In the genomic region with DNA sequence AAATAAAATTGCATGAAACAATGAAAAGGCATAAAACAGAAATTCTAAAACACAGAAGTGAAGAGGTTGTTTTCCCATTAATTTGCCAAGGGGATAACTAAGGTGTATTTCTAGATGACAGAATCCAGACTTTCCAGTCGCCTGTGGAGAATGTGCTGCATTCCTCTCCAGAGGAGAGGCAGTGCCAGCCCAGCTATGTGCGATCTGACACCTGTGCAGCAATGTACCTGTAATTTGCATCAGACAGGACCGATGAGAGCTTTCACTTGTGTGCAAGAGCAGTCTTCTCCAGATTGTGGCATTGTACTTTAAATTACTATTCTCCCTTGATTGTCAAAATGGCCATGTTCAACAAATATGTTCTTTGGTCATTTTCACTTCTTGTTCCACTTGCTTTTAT, we compare ENCODE assay signal across 24 cellular contexts. TPM values are rescaled to one million over a fixed set of nuclear protein-coding genes. Genes with fewer than 3 reads are reported as not detected.
DNase-seq lines count a peak whose midpoint lies in the region; ATAC-seq, FAIRE-seq and TF ChIP-seq lines count a peak whose summit lies in the region.
"Had no signal": no experiment of that assay in that cellular context is flagged by ENCODE, and none has a peak within 500 bp of the region (broad histone marks: within the 10 kb centered on the region; RNA-seq: fewer than 3 reads in every experiment).

No MANE protein-coding gene starts in this region.

- H3K36me3 ChIP-seq in Caco-2 (ENCODE audit: control insufficient read depth, insufficient read depth, low read length): no peaks in the 10 kb centered on the region
- H3K36me3 ChIP-seq in left lung: no peaks in the 10 kb centered on the region
- H3K36me3 ChIP-seq: SJCRH30 had no signal

- no peak overlapping the region for H3K27ac Mint-ChIP-seq in Caco-2 (ENCODE audit: unreplicated experiment)
- H3K27ac Mint-ChIP-seq: CD8-positive, alpha-beta memory T cell had no signal

- POLR2A ChIA-PET in Caco-2 (lab: Charles Lee): no interaction called here

- no peak overlapping the region for H3K4me3 Mint-ChIP-seq in Caco-2 (ENCODE audit: unreplicated experiment)
- H3K4me3 Mint-ChIP-seq: CD8-positive, alpha-beta memory T cell had no signal

- TF ChIP-seq POLR2A in GM12892 (IDR thresholded peaks at IDR 0.05; ENCODE audit: low read depth, low read length): no peak

- CTCF ChIA-PET in Caco-2 (lab: Charles Lee): interaction anchor here (0.7 kb wide), 1 partner anchor 916 kb away, joined by 3 read pairs; no protein-coding TSS in a partner anchor

- no peaks in the 10 kb centered on the region for H3K36me3 Mint-ChIP-seq in Caco-2 (ENCODE audit: insufficient read depth, unreplicated experiment)
- H3K36me3 Mint-ChIP-seq: CD8-positive, alpha-beta memory T cell had no signal

- no TSS peak for BruUV-seq in Caco-2 (replicated peaks; lab: Mats Ljungman, UMichigan)

- no peaks in the 10 kb centered on the region for H3K9me3 Mint-ChIP-seq in Caco-2 (ENCODE audit: unreplicated experiment)

- DNase-seq in Caco-2 (peak; percentile 6 to 38), NCI-H526 treated with DMSO at 0.1 percent for 48 hours (lab: John Stamatoyannopoulos, UW) (peak; percentile 74), epithelial cell of esophagus (ENCODE audit: low read depth) (peak; percentile 17), left lung (no peak), GM12892 (ENCODE audit: insufficient read length) (no peak), NCI-H510A (lab: John Stamatoyannopoulos, UW) (no peak), RKO (ENCODE audit: low spot score) (no peak)
- no peak for DNase-seq in activated CD4-positive, alpha-beta T cell treated with anti-CD3 and anti-CD28 coated beads, Interleukin-2, amount 50 U/mL, for 1 hour
- DNase-seq: CD8-positive, alpha-beta memory T cell; KBM-7; MM.1S; NCI-H1048; NCI-H1417 treated with DMSO at 0.1 percent for 48 hours; NCI-H187; NCI-H226; NCI-H524; SJCRH30 had no signal

- H3K9me3 ChIP-seq in Caco-2: no peaks in the 10 kb centered on the region
- H3K9me3 ChIP-seq in left lung: no peaks in the 10 kb centered on the region
- H3K9me3 ChIP-seq: SJCRH30 had no signal

- H3K27me3 Mint-ChIP-seq in Caco-2 (ENCODE audit: insufficient read depth, unreplicated experiment): peaks cover 9% of the 10 kb centered on the region
- H3K27me3 Mint-ChIP-seq: CD8-positive, alpha-beta memory T cell had no signal

- FAIRE-seq in GM12892 (lab: Jason Lieb, UNC): no peak
- FAIRE-seq: G401.6, GM18507, H1, HepG2 had no signal

- no peaks in the 10 kb centered on the region for H3K4me1 ChIP-seq in Caco-2
- no peaks in the 10 kb centered on the region for H3K4me1 ChIP-seq in left lung
- H3K4me1 ChIP-seq: SJCRH30 had no signal

- H3K4me1 Mint-ChIP-seq in Caco-2 (ENCODE audit: low read depth, unreplicated experiment): no peaks in the 10 kb centered on the region
- H3K4me1 Mint-ChIP-seq: CD8-positive, alpha-beta memory T cell had no signal

- no peak overlapping the region for H3K4me3 ChIP-seq in Caco-2 (ENCODE audit: low read depth, low read length)
- no peak overlapping the region for H3K4me3 ChIP-seq in epithelial cell of esophagus (ENCODE audit: low read length)
- no peak overlapping the region for H3K4me3 ChIP-seq in left lung
- H3K4me3 ChIP-seq: SJCRH30 had no signal

- intact Hi-C loops in Caco-2 (cut with micrococcal nuclease; ENCODE audit: unreplicated experiment) (no loop called here), left lung (cut with DNase I) (no loop called here)

- TF ChIP-seq CTCF in Caco-2 (IDR thresholded peaks at IDR 0.05; ENCODE audit: insufficient read depth in 1 of 2, low read depth in 1 of 2, low read length in 1 of 2, severe bottlenecking in 1 of 2, unreplicated experiment in 1 of 2) (no peak), epithelial cell of esophagus (IDR thresholded peaks at IDR 0.05; ENCODE audit: insufficient read depth, low read depth, low read length, missing control alignments) (no peak), left lung (IDR thresholded peaks at IDR 0.05) (no peak)

- H3K27me3 ChIP-seq in Caco-2 (replicated peaks; ENCODE audit: control insufficient read depth, insufficient read depth, low read length): no peaks in the 10 kb centered on the region
- no peaks in the 10 kb centered on the region for H3K27me3 ChIP-seq in left lung
- H3K27me3 ChIP-seq: SJCRH30 had no signal

- peak; percentile 70 for ATAC-seq in left lung
- ATAC-seq: HepG2 had no signal

- H3K27ac ChIP-seq in left lung: no peak overlapping the region
- H3K27ac ChIP-seq: C4-2B, SJCRH30 had no signal

RNA-seq across cellular contexts. Expression of a gene that starts 31.8 kb away (rescaled TPM):
- total RNA-seq in Caco-2 (2022) (not detected in 2 replicates), left lung (not detected)
- not detected for polyA plus RNA-seq in GM12892 (2012; ENCODE audit: missing spikeins)
- total RNA-seq: A172; CD8-positive, alpha-beta memory T cell; Daoy; H1; HepG2; SJCRH30 had no signal
- polyA plus RNA-seq: CD8-positive, alpha-beta memory T cell; H1; HepG2 had no signal

Comparison
In these comparisons a context has a peak if more than half of its experiments do, and no peak if none do; other contexts are left out.
1. DNase-seq: peak in Caco-2 (2 of 2), NCI-H526 treated with DMSO at 0.1 percent for 48 hours (single experiment) and epithelial cell of esophagus (single experiment); none in left lung (0 of 2), GM12892 (single experiment), NCI-H510A (single experiment), RKO (single experiment) and activated CD4-positive, alpha-beta T cell treated with anti-CD3 and anti-CD28 coated beads, Interleukin-2, amount 50 U/mL, for 1 hour (single experiment).